ENCODE assay signal across 31 cellular contexts in genomic region chr4:48049483-48049882, GRCh38. TPM values are rescaled to one million over a fixed set of nuclear protein-coding genes. Genes with fewer than 3 reads are reported as not detected.
"Had no signal": no experiment of that assay in that cellular context is flagged by ENCODE, and none has a peak within 500 bp of the region (broad histone marks: within the 10 kb centered on the region; RNA-seq: fewer than 3 reads in every experiment).

No MANE protein-coding gene starts in this region.

- DNase-seq: activated CD4-positive, alpha-beta T cell treated with anti-CD3 and anti-CD28 coated beads for 36 hours; activated CD4-positive, alpha-beta T cell treated with anti-CD3 and anti-CD28 coated beads, Interleukin-2, amount 50 U/mL, for 4 hours; activated CD8-positive, alpha-beta memory T cell treated with anti-CD3 and anti-CD28 coated beads, Interleukin-2, amount 50 U/mL, for 48 hours; activated CD8-positive, alpha-beta T cell treated with anti-CD3 and anti-CD28 coated beads, Interleukin-2, amount 10 ng/mL, durations not matched to agents 7 days and 5 days; activated naive CD4-positive, alpha-beta T cell treated with anti-CD3 and anti-CD28 coated beads, Interleukin-2, amount 50 U/mL, for 16 hours; activated naive CD8-positive, alpha-beta T cell treated with anti-CD3 and anti-CD28 coated beads, Interleukin-2, amount 10 ng/mL, durations not matched to agents 7 days and 5 days; activated T-cell treated with anti-CD3 and anti-CD28 coated beads, Interleukin-2, amount 50 U/mL, for 1 hour; adrenal gland; aorta; body of pancreas; central memory CD4-positive, alpha-beta T cell; cortex of kidney; MM.1S; NCI-H1092; NCI-H1417 treated with DMSO at 0.1 percent for 48 hours; NCI-H1694; NCI-H2029; NCI-H2107; NCI-H2171 treated with DMSO at 0.1 percent for 48 hours; NCI-H226; NCI-H510A; NCI-H526 treated with DMSO at 0.1 percent for 48 hours; NCI-H82; Peyer's patch; SHP77; SW 1271 had no signal

- ATAC-seq: activated CD4-positive, alpha-beta T cell treated with anti-CD3 and anti-CD28 coated beads for 36 hours; activated CD8-positive, alpha-beta T cell treated with anti-CD3 and anti-CD28 coated beads, Interleukin-2, amount 10 ng/mL, durations not matched to agents 7 days and 5 days; body of pancreas; SK-N-SH treated with all-trans-retinoic acid at 6 μM for 48 hours had no signal

- H3K4me1 ChIP-seq: adrenal gland, SJSA1 had no signal

- H3K4me3 ChIP-seq: adrenal gland, body of pancreas, Peyer's patch, SJSA1 had no signal

- H3K27ac ChIP-seq: adrenal gland, body of pancreas, Peyer's patch, SJSA1 had no signal

- FAIRE-seq: bronchial epithelial cell, TTC549 had no signal

- H3K9me3 ChIP-seq: adrenal gland, body of pancreas, Peyer's patch, SJSA1 had no signal

- H3K27me3 ChIP-seq: body of pancreas, Peyer's patch, SJSA1 had no signal

- H3K36me3 ChIP-seq: adrenal gland, Peyer's patch, SJSA1 had no signal

RNA-seq across cellular contexts. Expression of gene CNGA1, which starts 33.0 kb away (rescaled TPM):
- total RNA-seq: activated CD8-positive, alpha-beta T cell treated with anti-CD3 and anti-CD28 coated beads, Interleukin-2, amount 10 ng/mL, durations not matched to agents 7 days and 5 days; activated naive CD8-positive, alpha-beta T cell treated with anti-CD3 and anti-CD28 coated beads, Interleukin-2, amount 10 ng/mL, durations not matched to agents 7 days and 5 days; SJSA1; T-helper 1 cell treated with Interleukin-12 subunit alpha and Interleukin-12 subunit beta and Interleukin-4 antibody, amounts not matched to agents 30 ng/mL and 1 ng/mL, for 36 hours had no signal
